8 cellular contexts compared by ENCODE assay signal in the genomic region with DNA sequence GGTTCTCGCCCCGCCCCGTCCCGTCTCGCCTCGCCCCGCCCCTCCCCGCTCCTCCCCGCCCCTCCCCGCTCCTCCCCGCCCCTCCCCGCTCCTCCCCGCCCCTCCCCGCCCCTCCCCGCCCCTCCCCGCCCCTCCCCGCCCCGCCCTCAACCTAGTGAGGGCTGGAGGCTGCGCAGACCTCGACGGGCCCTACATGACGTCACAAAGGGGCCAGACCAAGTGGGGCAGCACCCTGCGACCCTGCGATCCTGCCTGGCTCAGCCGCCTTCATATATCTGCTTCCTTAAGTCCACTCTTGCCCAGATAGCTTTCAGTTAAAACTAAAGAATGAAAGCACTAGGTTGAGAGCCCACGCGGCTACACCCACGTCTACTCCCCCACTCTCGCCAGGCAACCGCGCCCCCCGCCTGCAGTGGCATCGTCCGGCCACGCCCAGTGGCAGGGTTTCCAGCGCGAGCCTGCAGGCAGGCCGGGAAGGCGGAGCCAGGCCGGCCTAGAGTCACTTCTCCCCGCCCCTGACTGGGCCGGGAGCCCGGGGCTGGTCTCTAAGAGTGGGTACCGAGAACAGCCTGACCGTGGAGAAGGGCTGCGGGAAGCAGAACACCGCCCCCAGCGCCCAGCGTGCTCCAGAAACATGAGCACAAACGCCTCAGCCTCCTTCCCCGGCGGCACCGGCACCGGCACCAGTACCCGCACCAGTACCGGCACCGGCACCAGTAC. TPM values are rescaled to one million over a fixed set of nuclear protein-coding genes. Genes with fewer than 3 reads are reported as not detected.
DNase-seq lines count a peak whose midpoint lies in the region; ATAC-seq and TF ChIP-seq lines count a peak whose summit lies in the region.

No MANE protein-coding gene starts in this region.

- TF ChIP-seq CTCF in GM12864 (IDR thresholded peaks at IDR 0.05; ENCODE audit: low read depth, low read length, missing control alignments), result no peak
- peak in 8 of 9 donors; percentile 7 to 58 (median 30) for TF ChIP-seq CTCF in heart right ventricle (IDR thresholded peaks at IDR 0.05)
- peak; percentile 47 for TF ChIP-seq CTCF in type B pancreatic cell (conservative IDR thresholded peaks at IDR 0.05)

- POLR2A ChIA-PET in T-cell (lab: Charles Lee), result no interaction called here

- WGBS in heart right ventricle, 2 donors, result 1 to 2% methylated on average over 38 to 43 of the region's 57 CpGs

- peaks cover 0 to 4% (median 0%) of the 10 kb centered on the region in 11 donors for H3K9me3 ChIP-seq in heart right ventricle

- H3K4me3 ChIP-seq in GM12864 (ENCODE audit: low read depth, low read length) (peak overlapping the region; percentile 46), heart right ventricle (peak overlapping the region; percentile 60 to 88 (median 72))

- H3K27ac ChIP-seq in heart right ventricle, result peak overlapping the region; percentile 75 to 94 (median 91)

- ATAC-seq in HG02759 (IDR thresholded peaks at IDR 0.05; ENCODE audit: unreplicated experiment) (peak; percentile 98), T-cell (replicated peaks in 1 of 4) (peak; percentile 92 to 96 (median 94)), heart right ventricle (peak; percentile 97 to 99 (median 98))

- H3K9me3 Mint-ChIP-seq in T-cell (no peaks in the 10 kb centered on the region), type B pancreatic cell (no peaks in the 10 kb centered on the region)

- H3K4me3 Mint-ChIP-seq in T-cell (peak overlapping the region; percentile 82 to 89 (median 86)), type B pancreatic cell (peak overlapping the region; percentile 93)

- H3K27ac Mint-ChIP-seq in T-cell (peak overlapping the region; percentile 94 to 96), type B pancreatic cell (peak overlapping the region; percentile 99)

- H3K4me1 Mint-ChIP-seq in T-cell, result peaks cover 4 to 12% (median 9%) of the 10 kb centered on the region in 3 donors
- no peaks in the 10 kb centered on the region for H3K4me1 Mint-ChIP-seq in type B pancreatic cell (ENCODE audit: unreplicated experiment)

- no peaks in the 10 kb centered on the region for H3K36me3 ChIP-seq in heart right ventricle

- intact Hi-C loops in heart right ventricle (cut with DNase I), result loop anchor here in 9 of 10 donors (1.0 to 10.0 kb wide), 9 partner anchors 48 to 96 kb away; no protein-coding TSS in a partner anchor
- intact Hi-C loops in posterior cingulate gyrus (cut with DNase I), result no loop called here

- CTCF ChIA-PET in T-cell (lab: Charles Lee), result no interaction called here

- H3K27me3 Mint-ChIP-seq in T-cell (peaks cover 2 to 13% of the 10 kb centered on the region in 2 donors), type B pancreatic cell (no peaks in the 10 kb centered on the region)

- H3K27me3 ChIP-seq in heart right ventricle, result peaks cover 0 to 15% (median 0%) of the 10 kb centered on the region in 7 donors

- peaks cover 0 to 12% (median 0%) of the 10 kb centered on the region in 9 donors for H3K4me1 ChIP-seq in heart right ventricle

- H3K36me3 Mint-ChIP-seq in T-cell (no peaks in the 10 kb centered on the region), type B pancreatic cell (no peaks in the 10 kb centered on the region)

- DNase-seq in GM12864 (ENCODE audit: low read depth) (peak; percentile 35), NCI-H1105 treated with DMSO at 0.1 percent for 48 hours (lab: John Stamatoyannopoulos, UW) (peak; percentile 73), T-cell (peak; percentile 70 to 87 (median 78)), amniotic stem cell (lab: John Stamatoyannopoulos, UW) (peak; percentile 45), heart right ventricle (peak; percentile 91 to 92), posterior cingulate gyrus (peak; percentile 81 to 98 (median 88)), type B pancreatic cell (ENCODE audit: extremely low spot score, unreplicated experiment) (peak; percentile 87)

RNA-seq across cellular contexts. Expression of a gene that starts 1.5 kb away (rescaled TPM):
- total RNA-seq in T-cell (under 1 TPM in 4 of 5 donors, not detected in 1; 0.08 to 0.55 (median 0.37) TPM), heart right ventricle (100 to 1,000 TPM in 6 of 10 donors, 10 to 100 TPM in 4; 52.6 to 152 (median 106) TPM), type B pancreatic cell (ENCODE audit: low replicate concordance) (17.1 and 18.9 TPM in 2 replicates)
- polyA plus RNA-seq in heart right ventricle, result 10 to 100 TPM; 25.7 to 61.4 TPM

Comparison
In these comparisons a context has a peak if more than half of its experiments do, and no peak if none do; other contexts are left out.
1. Peak in every context shown above with its lines: DNase-seq, ATAC-seq, H3K4me3 ChIP-seq and H3K27ac ChIP-seq.
2. DNase-seq: peak in every context shown above with its lines; median percentile 92 in heart right ventricle; 88 in posterior cingulate gyrus; 87 in type B pancreatic cell; 78 in T-cell; 73 in NCI-H1105 treated with DMSO at 0.1 percent for 48 hours; 45 in amniotic stem cell; 35 in GM12864.
3. RNA of a gene that starts 1.5 kb away (total RNA-seq): 52.6 to 152 TPM in heart right ventricle and 17.1 to 18.9 TPM in type B pancreatic cell; 0.08 to 0.55 TPM in T-cell; every median in the first group is over 10 times any median in the second.